1 cellular context compared by ENCODE assay signal in genomic region chr6:4971851-4972250, GRCh38.
A peak's percentile ranks its signal among the peaks of the same experiment; 100 is the strongest.
TF ChIP-seq lines count a peak whose summit lies in the region.

No MANE protein-coding gene starts in this region.

TF ChIP-seq in K562, 482 proteins besides CTCF, POLR2A, EP300 and RAD21:
- TF ChIP-seq FOXA1 (IDR thresholded peaks at IDR 0.05; ENCODE audit: borderline replicate concordance) (no peak), ZNF740 (CRISPR knock-in tag; IDR thresholded peaks at IDR 0.05) (peak; percentile 72; the same call in 1 of the 2 replicates), ZNF740 (tag; IDR thresholded peaks at IDR 0.05) (no peak)
TF ChIP-seq in K562: peak in this region for 1.
